In the genomic region with DNA sequence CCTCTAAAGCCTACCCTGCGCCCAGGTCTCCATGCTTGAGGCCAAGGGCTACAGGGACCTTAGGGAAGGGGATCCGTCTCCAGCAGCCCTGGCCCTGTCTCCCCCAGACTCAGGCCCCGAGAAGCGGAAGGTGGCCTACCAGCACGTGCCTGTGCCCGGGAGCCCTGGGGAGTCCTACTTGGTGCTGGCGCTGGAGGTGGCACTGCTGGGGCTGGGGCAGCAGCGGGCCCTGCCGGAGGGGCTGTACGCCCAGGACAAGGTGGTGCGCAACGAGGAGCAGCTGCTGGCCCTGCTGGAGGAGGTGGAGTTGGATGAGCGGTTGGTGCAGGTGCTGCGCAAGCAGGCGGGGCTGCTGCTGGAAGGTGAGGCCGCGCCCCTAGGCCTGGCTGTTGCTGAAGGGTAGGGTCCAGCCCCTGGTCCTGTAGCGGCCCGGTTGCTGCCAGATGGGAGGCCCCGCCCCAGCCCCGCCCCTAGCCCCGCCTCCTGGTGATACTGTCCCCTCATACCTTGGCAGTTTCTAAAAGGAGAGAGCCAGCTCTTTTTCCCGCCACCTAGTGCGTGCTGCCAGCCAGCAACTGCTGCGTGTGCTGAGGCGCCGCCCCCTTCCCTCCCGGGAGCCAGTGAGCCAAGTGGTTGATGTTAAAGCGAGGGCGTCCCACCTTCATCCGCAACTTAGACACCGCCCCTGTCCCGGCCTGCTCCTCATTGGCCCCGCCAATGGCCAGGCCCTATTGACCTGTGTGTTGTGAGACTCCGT, we compare ENCODE assay signal across 1 cellular context.
TF ChIP-seq lines count a peak whose summit lies in the region.

No MANE protein-coding gene starts in this region.

TF ChIP-seq in K562, 482 proteins besides CTCF, POLR2A, EP300 and RAD21 (continued from another document and continues in another):
- TF ChIP-seq, protein P1, sequence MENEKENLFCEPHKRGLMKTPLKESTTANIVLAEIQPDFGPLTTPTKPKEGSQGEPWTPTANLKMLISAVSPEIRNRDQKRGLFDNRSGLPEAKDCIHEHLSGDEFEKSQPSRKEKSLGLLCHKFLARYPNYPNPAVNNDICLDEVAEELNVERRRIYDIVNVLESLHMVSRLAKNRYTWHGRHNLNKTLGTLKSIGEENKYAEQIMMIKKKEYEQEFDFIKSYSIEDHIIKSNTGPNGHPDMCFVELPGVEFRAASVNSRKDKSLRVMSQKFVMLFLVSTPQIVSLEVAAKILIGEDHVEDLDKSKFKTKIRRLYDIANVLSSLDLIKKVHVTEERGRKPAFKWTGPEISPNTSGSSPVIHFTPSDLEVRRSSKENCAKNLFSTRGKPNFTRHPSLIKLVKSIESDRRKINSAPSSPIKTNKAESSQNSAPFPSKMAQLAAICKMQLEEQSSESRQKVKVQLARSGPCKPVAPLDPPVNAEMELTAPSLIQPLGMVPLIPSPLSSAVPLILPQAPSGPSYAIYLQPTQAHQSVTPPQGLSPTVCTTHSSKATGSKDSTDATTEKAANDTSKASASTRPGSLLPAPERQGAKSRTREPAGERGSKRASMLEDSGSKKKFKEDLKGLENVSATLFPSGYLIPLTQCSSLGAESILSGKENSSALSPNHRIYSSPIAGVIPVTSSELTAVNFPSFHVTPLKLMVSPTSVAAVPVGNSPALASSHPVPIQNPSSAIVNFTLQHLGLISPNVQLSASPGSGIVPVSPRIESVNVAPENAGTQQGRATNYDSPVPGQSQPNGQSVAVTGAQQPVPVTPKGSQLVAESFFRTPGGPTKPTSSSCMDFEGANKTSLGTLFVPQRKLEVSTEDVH (IDR thresholded peaks at IDR 0.05; ENCODE audit: low read depth, partially characterized antibody) = peak; percentile 93
- TF ChIP-seq SRF (CRISPR knock-in tag; IDR thresholded peaks at IDR 0.05) = no peak
- TF ChIP-seq, protein P2, sequence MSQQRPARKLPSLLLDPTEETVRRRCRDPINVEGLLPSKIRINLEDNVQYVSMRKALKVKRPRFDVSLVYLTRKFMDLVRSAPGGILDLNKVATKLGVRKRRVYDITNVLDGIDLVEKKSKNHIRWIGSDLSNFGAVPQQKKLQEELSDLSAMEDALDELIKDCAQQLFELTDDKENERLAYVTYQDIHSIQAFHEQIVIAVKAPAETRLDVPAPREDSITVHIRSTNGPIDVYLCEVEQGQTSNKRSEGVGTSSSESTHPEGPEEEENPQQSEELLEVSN (IDR thresholded peaks at IDR 0.05; ENCODE audit: borderline replicate concordance in 1 of 2, extremely low read depth in 1 of 2, insufficient read depth in 1 of 2, insufficient read length in 1 of 2, low read depth in 1 of 2, low read length in 1 of 2, poor library complexity in 1 of 2, severe bottlenecking in 1 of 2) = peak; percentile 88 to 97
- TF ChIP-seq GATA2 (CRISPR knock-in tag; IDR thresholded peaks at IDR 0.05) = no peak
- TF ChIP-seq, protein P3, sequence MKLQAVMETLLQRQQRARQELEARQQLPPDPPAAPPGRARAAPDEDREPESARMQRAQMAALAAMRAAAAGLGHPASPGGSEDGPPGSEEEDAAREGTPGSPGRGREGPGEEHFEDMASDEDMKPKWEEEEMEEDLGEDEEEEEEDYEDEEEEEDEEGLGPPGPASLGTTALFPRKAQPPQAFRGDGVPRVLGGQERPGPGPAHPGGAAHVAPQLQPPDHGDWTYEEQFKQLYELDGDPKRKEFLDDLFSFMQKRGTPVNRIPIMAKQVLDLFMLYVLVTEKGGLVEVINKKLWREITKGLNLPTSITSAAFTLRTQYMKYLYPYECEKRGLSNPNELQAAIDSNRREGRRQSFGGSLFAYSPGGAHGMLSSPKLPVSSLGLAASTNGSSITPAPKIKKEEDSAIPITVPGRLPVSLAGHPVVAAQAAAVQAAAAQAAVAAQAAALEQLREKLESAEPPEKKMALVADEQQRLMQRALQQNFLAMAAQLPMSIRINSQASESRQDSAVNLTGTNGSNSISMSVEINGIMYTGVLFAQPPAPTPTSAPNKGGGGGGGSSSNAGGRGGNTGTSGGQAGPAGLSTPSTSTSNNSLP (IDR thresholded peaks at IDR 0.05; ENCODE audit: borderline replicate concordance, low read depth, low read length) = no peak
- peak; percentile 59 for TF ChIP-seq SUPT5H (IDR thresholded peaks at IDR 0.05)
- TF ChIP-seq, protein P4, sequence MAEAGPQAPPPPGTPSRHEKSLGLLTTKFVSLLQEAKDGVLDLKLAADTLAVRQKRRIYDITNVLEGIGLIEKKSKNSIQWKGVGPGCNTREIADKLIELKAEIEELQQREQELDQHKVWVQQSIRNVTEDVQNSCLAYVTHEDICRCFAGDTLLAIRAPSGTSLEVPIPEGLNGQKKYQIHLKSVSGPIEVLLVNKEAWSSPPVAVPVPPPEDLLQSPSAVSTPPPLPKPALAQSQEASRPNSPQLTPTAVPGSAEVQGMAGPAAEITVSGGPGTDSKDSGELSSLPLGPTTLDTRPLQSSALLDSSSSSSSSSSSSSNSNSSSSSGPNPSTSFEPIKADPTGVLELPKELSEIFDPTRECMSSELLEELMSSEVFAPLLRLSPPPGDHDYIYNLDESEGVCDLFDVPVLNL (CRISPR knock-in tag; IDR thresholded peaks at IDR 0.05; ENCODE audit: low read depth) = peak; percentile 78; the same call in 1 of the 2 replicates
- TF ChIP-seq CHD2 (IDR thresholded peaks at IDR 0.05; ENCODE audit: low read depth, low read length) = no peak
- TF ChIP-seq MAZ (CRISPR knock-in tag; conservative IDR thresholded peaks at IDR 0.05 in 1 of 2, IDR thresholded peaks at IDR 0.05 in 1 of 2) = no peak
- TF ChIP-seq SMC3 (conservative IDR thresholded peaks at IDR 0.05; ENCODE audit: insufficient read depth, low read depth, low read length) = no peak
- TF ChIP-seq ZBTB7A (IDR thresholded peaks at IDR 0.05; ENCODE audit: borderline replicate concordance, control insufficient read depth, low read depth, low read length) = peak; percentile 59; the same call in 1 of the 2 replicates
- TF ChIP-seq, protein P5, sequence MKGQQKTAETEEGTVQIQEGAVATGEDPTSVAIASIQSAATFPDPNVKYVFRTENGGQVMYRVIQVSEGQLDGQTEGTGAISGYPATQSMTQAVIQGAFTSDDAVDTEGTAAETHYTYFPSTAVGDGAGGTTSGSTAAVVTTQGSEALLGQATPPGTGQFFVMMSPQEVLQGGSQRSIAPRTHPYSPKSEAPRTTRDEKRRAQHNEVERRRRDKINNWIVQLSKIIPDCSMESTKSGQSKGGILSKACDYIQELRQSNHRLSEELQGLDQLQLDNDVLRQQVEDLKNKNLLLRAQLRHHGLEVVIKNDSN (CRISPR knock-in tag; IDR thresholded peaks at IDR 0.05) = peak; percentile 59; the same call in 1 of the 2 replicates
- TF ChIP-seq CREB1 (IDR thresholded peaks at IDR 0.05) = no peak
- peak; percentile 26; the same call in 1 of the 2 replicates for TF ChIP-seq CREB1 (CRISPR knock-in tag; IDR thresholded peaks at IDR 0.05)
- TF ChIP-seq ZNF239 (CRISPR knock-in tag; IDR thresholded peaks at IDR 0.05) = no peak
- TF ChIP-seq HDAC1 (IDR thresholded peaks at IDR 0.05) = peak in 1 of 2 experiments; percentile 54; a peak in 2 of 4 replicates
- TF ChIP-seq PRPF4 (IDR thresholded peaks at IDR 0.05; ENCODE audit: insufficient read depth, low read depth, low read length, poor library complexity, severe bottlenecking) = no peak
- TF ChIP-seq EP400 (IDR thresholded peaks at IDR 0.05) = peak; percentile 14; the same call in 1 of the 2 replicates
- TF ChIP-seq, protein P6, sequence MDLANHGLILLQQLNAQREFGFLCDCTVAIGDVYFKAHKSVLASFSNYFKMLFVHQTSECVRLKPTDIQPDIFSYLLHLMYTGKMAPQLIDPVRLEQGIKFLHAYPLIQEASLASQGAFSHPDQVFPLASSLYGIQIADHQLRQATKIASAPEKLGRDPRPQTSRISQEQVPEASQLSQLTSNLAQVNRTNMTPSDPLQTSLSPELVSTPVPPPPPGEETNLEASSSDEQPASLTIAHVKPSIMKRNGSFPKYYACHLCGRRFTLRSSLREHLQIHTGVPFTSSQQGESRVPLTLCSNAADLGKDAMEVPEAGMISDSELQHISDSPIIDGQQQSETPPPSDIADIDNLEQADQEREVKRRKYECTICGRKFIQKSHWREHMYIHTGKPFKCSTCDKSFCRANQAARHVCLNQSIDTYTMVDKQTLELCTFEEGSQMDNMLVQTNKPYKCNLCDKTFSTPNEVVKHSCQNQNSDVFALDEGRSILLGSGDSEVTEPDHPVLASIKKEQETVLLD (IDR thresholded peaks at IDR 0.05) = 0 out of 2 replicates have a peak, but pooled peaks have one; percentile 17
- TF ChIP-seq, protein P7, sequence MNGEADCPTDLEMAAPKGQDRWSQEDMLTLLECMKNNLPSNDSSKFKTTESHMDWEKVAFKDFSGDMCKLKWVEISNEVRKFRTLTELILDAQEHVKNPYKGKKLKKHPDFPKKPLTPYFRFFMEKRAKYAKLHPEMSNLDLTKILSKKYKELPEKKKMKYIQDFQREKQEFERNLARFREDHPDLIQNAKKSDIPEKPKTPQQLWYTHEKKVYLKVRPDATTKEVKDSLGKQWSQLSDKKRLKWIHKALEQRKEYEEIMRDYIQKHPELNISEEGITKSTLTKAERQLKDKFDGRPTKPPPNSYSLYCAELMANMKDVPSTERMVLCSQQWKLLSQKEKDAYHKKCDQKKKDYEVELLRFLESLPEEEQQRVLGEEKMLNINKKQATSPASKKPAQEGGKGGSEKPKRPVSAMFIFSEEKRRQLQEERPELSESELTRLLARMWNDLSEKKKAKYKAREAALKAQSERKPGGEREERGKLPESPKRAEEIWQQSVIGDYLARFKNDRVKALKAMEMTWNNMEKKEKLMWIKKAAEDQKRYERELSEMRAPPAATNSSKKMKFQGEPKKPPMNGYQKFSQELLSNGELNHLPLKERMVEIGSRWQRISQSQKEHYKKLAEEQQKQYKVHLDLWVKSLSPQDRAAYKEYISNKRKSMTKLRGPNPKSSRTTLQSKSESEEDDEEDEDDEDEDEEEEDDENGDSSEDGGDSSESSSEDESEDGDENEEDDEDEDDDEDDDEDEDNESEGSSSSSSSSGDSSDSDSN (IDR thresholded peaks at IDR 0.05; ENCODE audit: borderline replicate concordance in 1 of 2, low read depth in 2 of 2, low read length in 2 of 2) = 0 out of 4 replicates have a peak, but pooled peaks of 1 of the 2 experiments have one; percentile 15
- TF ChIP-seq PURB (CRISPR knock-in tag; IDR thresholded peaks at IDR 0.05; ENCODE audit: low read depth) = no peak
- TF ChIP-seq, protein P8, sequence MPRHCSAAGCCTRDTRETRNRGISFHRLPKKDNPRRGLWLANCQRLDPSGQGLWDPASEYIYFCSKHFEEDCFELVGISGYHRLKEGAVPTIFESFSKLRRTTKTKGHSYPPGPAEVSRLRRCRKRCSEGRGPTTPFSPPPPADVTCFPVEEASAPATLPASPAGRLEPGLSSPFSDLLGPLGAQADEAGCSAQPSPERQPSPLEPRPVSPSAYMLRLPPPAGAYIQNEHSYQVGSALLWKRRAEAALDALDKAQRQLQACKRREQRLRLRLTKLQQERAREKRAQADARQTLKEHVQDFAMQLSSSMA (CRISPR knock-in tag; IDR thresholded peaks at IDR 0.05) = peak; percentile 31; the same call in 1 of the 2 replicates
- TF ChIP-seq, protein P9, sequence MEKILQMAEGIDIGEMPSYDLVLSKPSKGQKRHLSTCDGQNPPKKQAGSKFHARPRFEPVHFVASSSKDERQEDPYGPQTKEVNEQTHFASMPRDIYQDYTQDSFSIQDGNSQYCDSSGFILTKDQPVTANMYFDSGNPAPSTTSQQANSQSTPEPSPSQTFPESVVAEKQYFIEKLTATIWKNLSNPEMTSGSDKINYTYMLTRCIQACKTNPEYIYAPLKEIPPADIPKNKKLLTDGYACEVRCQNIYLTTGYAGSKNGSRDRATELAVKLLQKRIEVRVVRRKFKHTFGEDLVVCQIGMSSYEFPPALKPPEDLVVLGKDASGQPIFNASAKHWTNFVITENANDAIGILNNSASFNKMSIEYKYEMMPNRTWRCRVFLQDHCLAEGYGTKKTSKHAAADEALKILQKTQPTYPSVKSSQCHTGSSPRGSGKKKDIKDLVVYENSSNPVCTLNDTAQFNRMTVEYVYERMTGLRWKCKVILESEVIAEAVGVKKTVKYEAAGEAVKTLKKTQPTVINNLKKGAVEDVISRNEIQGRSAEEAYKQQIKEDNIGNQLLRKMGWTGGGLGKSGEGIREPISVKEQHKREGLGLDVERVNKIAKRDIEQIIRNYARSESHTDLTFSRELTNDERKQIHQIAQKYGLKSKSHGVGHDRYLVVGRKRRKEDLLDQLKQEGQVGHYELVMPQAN (IDR thresholded peaks at IDR 0.05; ENCODE audit: borderline replicate concordance) = peak; percentile 74
- TF ChIP-seq KAT2B (IDR thresholded peaks at IDR 0.05; ENCODE audit: low read depth, low read length) = no peak
- no peak for TF ChIP-seq ZFPM2 (CRISPR knock-in tag; IDR thresholded peaks at IDR 0.05)
- peak; percentile 25 for TF ChIP-seq CCNT2 (IDR thresholded peaks at IDR 0.05; ENCODE audit: borderline replicate concordance, extremely low read depth, insufficient read length, low read depth, low read length)
- TF ChIP-seq RFX1 (IDR thresholded peaks at IDR 0.05) = no peak
- TF ChIP-seq, protein P10, sequence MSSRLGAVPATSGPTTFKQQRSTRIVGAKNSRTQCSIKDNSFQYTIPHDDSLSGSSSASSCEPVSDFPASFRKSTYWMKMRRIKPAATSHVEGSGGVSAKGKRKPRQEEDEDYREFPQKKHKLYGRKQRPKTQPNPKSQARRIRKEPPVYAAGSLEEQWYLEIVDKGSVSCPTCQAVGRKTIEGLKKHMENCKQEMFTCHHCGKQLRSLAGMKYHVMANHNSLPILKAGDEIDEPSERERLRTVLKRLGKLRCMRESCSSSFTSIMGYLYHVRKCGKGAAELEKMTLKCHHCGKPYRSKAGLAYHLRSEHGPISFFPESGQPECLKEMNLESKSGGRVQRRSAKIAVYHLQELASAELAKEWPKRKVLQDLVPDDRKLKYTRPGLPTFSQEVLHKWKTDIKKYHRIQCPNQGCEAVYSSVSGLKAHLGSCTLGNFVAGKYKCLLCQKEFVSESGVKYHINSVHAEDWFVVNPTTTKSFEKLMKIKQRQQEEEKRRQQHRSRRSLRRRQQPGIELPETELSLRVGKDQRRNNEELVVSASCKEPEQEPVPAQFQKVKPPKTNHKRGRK (tag; IDR thresholded peaks at IDR 0.05) = no peak
- peak; percentile 56; the same call in 1 of the 2 replicates for TF ChIP-seq GABPB1 (CRISPR knock-in tag; IDR thresholded peaks at IDR 0.05)
- peak; percentile 34; the same call in 1 of the 2 replicates for TF ChIP-seq CXXC5 (CRISPR knock-in tag; IDR thresholded peaks at IDR 0.05)
